ENCODE assay signal across 34 cellular contexts in the genomic region with DNA sequence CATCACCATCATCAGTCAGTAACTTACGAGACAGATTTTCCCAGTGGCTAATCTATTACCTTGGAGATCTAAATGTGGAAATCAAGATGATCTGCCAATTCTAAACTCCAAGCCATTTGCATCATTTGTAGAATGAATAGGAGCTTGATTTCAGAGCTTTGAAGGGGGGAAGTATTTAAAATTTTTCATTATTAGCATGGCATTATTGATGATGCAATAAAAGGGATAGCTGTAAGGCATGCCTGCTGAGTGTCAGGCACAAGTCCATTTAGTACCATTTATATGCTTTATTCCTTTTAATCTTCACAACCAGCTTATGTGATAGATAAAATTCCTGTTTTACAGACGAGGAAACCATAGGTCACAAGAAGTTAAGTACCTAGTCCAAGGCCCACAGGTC. TPM values are rescaled to one million over a fixed set of nuclear protein-coding genes. Genes with fewer than 3 reads are reported as not detected.
"Had no signal": no experiment of that assay in that cellular context is flagged by ENCODE, and none has a peak within 500 bp of the region (broad histone marks: within the 10 kb centered on the region; RNA-seq: fewer than 3 reads in every experiment).

No MANE protein-coding gene starts in this region.

- H3K4me1 ChIP-seq: parathyroid adenoma, psoas muscle, spleen, testis, transverse colon, upper lobe of right lung, uterus had no signal

- H3K4me3 ChIP-seq: neural progenitor cell, ovary, psoas muscle, skin epidermis, smooth muscle cell, spleen, suprapubic skin, testis, tibial artery, transverse colon, upper lobe of right lung, uterus had no signal

- H3K9me3 ChIP-seq: ovary, psoas muscle, spleen, suprapubic skin, testis, tibial artery, transverse colon, upper lobe of right lung, uterus had no signal

- H3K27ac ChIP-seq: neural progenitor cell, ovary, parathyroid adenoma, psoas muscle, skin epidermis, spleen, suprapubic skin, testis, tibial artery, transverse colon, upper lobe of right lung, uterus had no signal

- H3K79me2 ChIP-seq: parathyroid adenoma had no signal

- H3K9ac ChIP-seq: neural progenitor cell, parathyroid adenoma had no signal

- ATAC-seq: natural killer cell; psoas muscle; right cardiac atrium; sciatic nerve; stimulated activated memory B cell treated with anti-CD40 and anti-IgM and Interleukin-4, amounts not matched to agents 10 μg/mL and 1 μg/mL and 100 μg/mL, for 72 hours; stimulated activated naive CD8-positive, alpha-beta T cell treated with anti-CD3 and anti-CD28 coated beads, Interleukin-15, amount 100 ng/mL, for 72 hours; stimulated activated naive CD8-positive, alpha-beta T cell treated with anti-CD3 and anti-CD28 coated beads, Interleukin-15, Interleukin-2, amounts not matched to agents 100 U/mL and 50 U/mL, for 24 hours; upper lobe of right lung had no signal

- H3K27me3 ChIP-seq: neural progenitor cell, ovary, testis, upper lobe of right lung, uterus had no signal

- H2AFZ ChIP-seq: neural progenitor cell, parathyroid adenoma had no signal

- H3K36me3 ChIP-seq: neural progenitor cell, ovary, spleen, suprapubic skin, tibial artery, transverse colon, upper lobe of right lung, uterus had no signal

- H3K4me2 ChIP-seq: neural progenitor cell, smooth muscle cell had no signal

- DNase-seq: natural killer cell; occipital lobe; ovary; posterior cingulate gyrus; psoas muscle; right cardiac atrium; spleen; stimulated activated CD4-positive, alpha-beta T cell treated with anti-CD3 and anti-CD28 coated beads, Interleukin-12 subunit alpha, Interleukin-12 subunit beta, amount 100 ng/mL, for 4 hours; stimulated activated CD4-positive, alpha-beta T cell treated with anti-CD3 and anti-CD28 coated beads, Interleukin-1b, Interleukin-23, amount 100 ng/mL, for 48 hours; stimulated activated CD4-positive, alpha-beta T cell treated with anti-CD3 and anti-CD28 coated beads, Interleukin-4, amount 100 ng/mL, for 1 hour; stimulated activated CD4-positive, alpha-beta T cell treated with anti-CD3 and anti-CD28 coated beads, Interleukin-4, amount 100 ng/mL, for 4 hours; stimulated activated CD8-positive, alpha-beta memory T cell treated with anti-CD3 and anti-CD28 coated beads, Interleukin-4, amount 100 ng/mL, for 48 hours; stimulated activated naive CD4-positive, alpha-beta T cell; stimulated activated naive CD8-positive, alpha-beta T cell treated with anti-CD3 and anti-CD28 coated beads, Interleukin-15, amount 100 ng/mL, for 72 hours; stimulated activated naive CD8-positive, alpha-beta T cell treated with anti-CD3 and anti-CD28 coated beads, Interleukin-15, Interleukin-2, amounts not matched to agents 100 U/mL and 50 U/mL, for 24 hours; substantia nigra; testis; tibial artery; transverse colon; upper lobe of right lung; uterus had no signal

RNA-seq across cellular contexts. Expression of gene EXOC1L, which starts 5.3 kb away (rescaled TPM):
- total RNA-seq: natural killer cell, occipital lobe, osteoblast, ovary, progenitor cell of endocrine pancreas, psoas muscle, renal cortical epithelial cell, right cardiac atrium, sciatic nerve, smooth muscle cell, spleen, suprapubic skin, transverse colon, upper lobe of right lung, urinary bladder, uterus had no signal
- polyA plus RNA-seq: neural cell, ovary, psoas muscle, smooth muscle cell, spleen, thymus had no signal
